ENCODE assay signal across 13 cellular contexts in the genomic region with DNA sequence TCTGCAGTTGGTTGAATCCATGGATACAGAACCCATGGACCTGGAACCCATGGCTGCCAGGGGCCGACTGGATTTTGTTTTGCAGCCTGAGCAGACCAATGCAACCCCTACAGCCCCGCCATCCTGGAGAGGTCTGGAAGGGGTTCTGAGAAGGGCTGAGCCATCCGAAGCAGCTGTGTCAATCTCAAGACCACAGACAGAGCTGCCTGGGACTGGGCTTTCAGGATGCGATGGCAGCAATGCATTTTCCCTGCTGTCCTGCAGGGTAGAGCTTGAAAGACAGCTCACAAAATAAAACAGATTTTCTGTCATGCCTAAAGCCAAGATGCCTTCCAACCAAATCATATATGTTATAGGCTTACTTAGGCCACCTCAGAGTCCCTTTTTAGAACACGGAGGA.
"Had no signal": no experiment of that assay in that cellular context is flagged by ENCODE, and none has a peak within 500 bp of the region (broad histone marks: within the 10 kb centered on the region; RNA-seq: fewer than 3 reads in every experiment).

No MANE protein-coding gene starts in this region.

- DNase-seq: activated CD4-positive, alpha-beta T cell treated with anti-CD3 and anti-CD28 coated beads, Interleukin-2, amount 50 U/mL, for 4 hours; activated CD4-positive, CD25-positive, alpha-beta regulatory T cell treated with anti-CD3 and anti-CD28 coated beads, Interleukin-2, amount 50 U/mL, for 72 hours; activated gamma-delta T cell treated with Interleukin-2 at 50 U/mL for 16 hours; activated naive CD8-positive, alpha-beta T cell treated with anti-CD3 and anti-CD28 coated beads for 36 hours; activated T-cell treated with anti-CD3 and anti-CD28 coated beads, Interleukin-2, amount 50 U/mL, for 24 hours; islet precursor cell; nephron progenitor cell; stimulated activated CD4-positive, alpha-beta T cell treated with anti-CD3 and anti-CD28 coated beads, Interleukin-4, amount 100 ng/mL, for 24 hours; upper lobe of right lung had no signal

- H3K27me3 ChIP-seq: ascending aorta, heart left ventricle, testis, upper lobe of right lung had no signal

- H3K27me3 Mint-ChIP-seq: activated naive CD8-positive, alpha-beta T cell treated with anti-CD3 and anti-CD28 coated beads for 36 hours had no signal

- H3K9me3 ChIP-seq: testis had no signal

- H3K4me3 ChIP-seq: ascending aorta, heart left ventricle, testis, upper lobe of right lung had no signal

- H3K27ac ChIP-seq: ascending aorta, heart left ventricle, testis, upper lobe of right lung had no signal

- H3K4me3 Mint-ChIP-seq: activated naive CD8-positive, alpha-beta T cell treated with anti-CD3 and anti-CD28 coated beads for 36 hours; activated T-cell treated with anti-CD3 and anti-CD28 coated beads, Interleukin-2, amount 50 U/mL, for 24 hours; nephron progenitor cell; stimulated activated naive CD8-positive, alpha-beta T cell treated with anti-CD3 and anti-CD28 coated beads, Interleukin-15, Interleukin-2, amounts not matched to agents 100 ng/mL and 50 ng/mL, for 24 hours had no signal

- H3K4me1 ChIP-seq: ascending aorta had no signal

- H3K4me1 Mint-ChIP-seq: activated naive CD8-positive, alpha-beta T cell treated with anti-CD3 and anti-CD28 coated beads for 36 hours; nephron progenitor cell had no signal

- H3K27ac Mint-ChIP-seq: activated naive CD8-positive, alpha-beta T cell treated with anti-CD3 and anti-CD28 coated beads for 36 hours; activated T-cell treated with anti-CD3 and anti-CD28 coated beads, Interleukin-2, amount 50 U/mL, for 24 hours; nephron progenitor cell; stimulated activated naive CD8-positive, alpha-beta T cell treated with anti-CD3 and anti-CD28 coated beads, Interleukin-15, Interleukin-2, amounts not matched to agents 100 ng/mL and 50 ng/mL, for 24 hours had no signal

- H3K36me3 ChIP-seq: ascending aorta, heart left ventricle, upper lobe of right lung had no signal
